In the genomic region with DNA sequence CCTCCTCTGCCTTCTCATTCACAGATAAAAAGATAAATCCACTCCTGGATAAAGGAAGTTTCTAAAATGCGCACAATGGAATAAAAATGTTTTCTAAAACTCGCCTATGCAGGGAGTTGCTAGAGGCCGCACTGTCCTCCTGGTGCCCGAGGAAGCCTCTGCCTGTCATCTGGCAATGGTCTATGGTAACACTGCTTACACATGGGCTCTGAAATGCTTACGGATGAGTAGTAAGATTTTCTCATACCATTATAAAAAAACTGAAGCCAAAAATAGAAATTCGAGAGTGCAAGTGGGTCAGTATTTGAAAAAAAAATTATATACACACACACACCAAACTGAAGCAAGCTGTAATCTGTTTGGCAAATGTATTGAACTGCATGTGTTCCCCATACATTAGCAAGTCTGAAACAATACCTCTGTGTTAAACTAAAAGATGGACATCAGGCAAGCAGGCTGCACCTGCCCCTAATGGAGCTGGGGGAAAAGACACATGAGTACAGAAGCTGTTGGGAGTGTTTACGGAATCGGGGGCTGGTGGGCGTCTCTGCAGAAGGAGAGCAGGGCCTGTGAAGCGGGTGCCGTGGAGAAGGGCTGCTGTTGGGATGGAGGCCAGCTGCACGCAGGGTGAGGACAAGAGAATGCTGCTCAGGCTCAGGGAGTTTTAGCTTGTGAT, we compare ENCODE assay signal across 17 cellular contexts.
DNase-seq lines count a peak whose midpoint lies in the region; ATAC-seq and TF ChIP-seq lines count a peak whose summit lies in the region.
"Had no signal": no experiment of that assay in that cellular context is flagged by ENCODE, and none has a peak within 500 bp of the region (broad histone marks: within the 10 kb centered on the region; RNA-seq: fewer than 3 reads in every experiment).

No MANE protein-coding gene starts in this region.

- peak overlapping the region; percentile 22 for H3K14ac ChIP-seq in IMR-90 (replicated peaks; ENCODE audit: low read depth, low read length)

- H3K4me1 ChIP-seq in IMR-90 (ENCODE audit: control insufficient read depth, insufficient read depth, low read length) (peaks cover 26% of the 10 kb centered on the region), neural progenitor cell (no peaks in the 10 kb centered on the region)

- in situ Hi-C loops in IMR-90 (cut with MboI; ENCODE audit: low sequenced_read_pairs) = no loop called here

- peak overlapping the region; percentile 55; the same call in 1 of the 2 replicates for H2BK120ac ChIP-seq in IMR-90 (ENCODE audit: low read depth, low read length)

- peak overlapping the region; percentile 0 for H2BK5ac ChIP-seq in IMR-90 (ENCODE audit: low read depth, low read length, poor library complexity, severe bottlenecking)

- H2AK5ac ChIP-seq in IMR-90 (ENCODE audit: low read depth, low read length) = peak overlapping the region; percentile 6; the same call in 1 of the 2 replicates

- H3F3A ChIP-seq in neural progenitor cell (ENCODE audit: low read depth) = no peaks in the 10 kb centered on the region

- no peak for TF ChIP-seq CTCF in IMR-90 (conservative IDR thresholded peaks at IDR 0.05; ENCODE audit: low read depth, low read length)
- no peak for TF ChIP-seq CTCF in VCaP (conservative IDR thresholded peaks at IDR 0.05)
- TF ChIP-seq CTCF in neural progenitor cell (IDR thresholded peaks at IDR 0.05) = no peak
- TF ChIP-seq CTCF in activated CD8-positive, alpha-beta T cell treated with anti-CD3 and anti-CD28 coated beads for 36 hours (IDR thresholded peaks at IDR 0.05) = no peak

- no peak overlapping the region for H3K56ac ChIP-seq in IMR-90 (ENCODE audit: extremely low read depth, insufficient read depth, low read length)

- POLR2A ChIA-PET in IMR-90 (lab: Charles Lee; ENCODE audit: unreplicated experiment) = no interaction called here
- POLR2A ChIA-PET in activated CD8-positive, alpha-beta T cell treated with anti-CD3 and anti-CD28 coated beads for 36 hours (lab: Charles Lee) = no interaction called here

- H3K9me3 Mint-ChIP-seq in neural progenitor cell = no peaks in the 10 kb centered on the region
- H3K9me3 Mint-ChIP-seq in natural killer cell treated with Interleukin-12 subunit alpha and Interleukin-12 subunit beta and Interleukin-15 and Interleukin-18, amount 100 ng/mL, for 72 hours = peaks cover 16% of the 10 kb centered on the region
- peaks cover 10% of the 10 kb centered on the region for H3K9me3 Mint-ChIP-seq in activated T-cell treated with anti-CD3 and anti-CD28 coated beads, Interleukin-2, amount 50 U/mL, for 4 hours
- H3K9me3 Mint-ChIP-seq in activated CD8-positive, alpha-beta T cell treated with anti-CD3 and anti-CD28 coated beads for 36 hours = peaks cover 6% of the 10 kb centered on the region

- H3K4me1 Mint-ChIP-seq in neural progenitor cell = peaks cover 5% of the 10 kb centered on the region
- no peaks in the 10 kb centered on the region for H3K4me1 Mint-ChIP-seq in natural killer cell treated with Interleukin-12 subunit alpha and Interleukin-12 subunit beta and Interleukin-15 and Interleukin-18, amount 100 ng/mL, for 72 hours (ENCODE audit: low read depth in 2 of 2)
- H3K4me1 Mint-ChIP-seq in activated T-cell treated with anti-CD3 and anti-CD28 coated beads, Interleukin-2, amount 50 U/mL, for 4 hours (ENCODE audit: low read depth) = no peaks in the 10 kb centered on the region
- H3K4me1 Mint-ChIP-seq in activated CD8-positive, alpha-beta T cell treated with anti-CD3 and anti-CD28 coated beads for 36 hours (ENCODE audit: low read depth) = no peaks in the 10 kb centered on the region

- H3K4me3 Mint-ChIP-seq in neural progenitor cell = no peak overlapping the region
- H3K4me3 Mint-ChIP-seq in natural killer cell treated with Interleukin-12 subunit alpha and Interleukin-12 subunit beta and Interleukin-15 and Interleukin-18, amount 100 ng/mL, for 72 hours = no peak overlapping the region
- no peak overlapping the region for H3K4me3 Mint-ChIP-seq in activated T-cell treated with anti-CD3 and anti-CD28 coated beads, Interleukin-2, amount 50 U/mL, for 4 hours
- no peak overlapping the region for H3K4me3 Mint-ChIP-seq in activated CD8-positive, alpha-beta T cell treated with anti-CD3 and anti-CD28 coated beads for 36 hours
- H3K4me3 Mint-ChIP-seq: CD8-positive, alpha-beta T cell had no signal

- H3K27ac ChIP-seq in IMR-90 (ENCODE audit: insufficient read depth, low read length) (no peak overlapping the region), VCaP (peak overlapping the region; percentile 35; the same call in 1 of the 2 replicates), neural progenitor cell (no peak overlapping the region)
- H3K27ac ChIP-seq: BLaER1 treated with 17β-estradiol and CSF1 and Interleukin-3, amounts not matched to agents 10 nM and 100 nM; SK-N-MC had no signal

- H4K5ac ChIP-seq in IMR-90 (ENCODE audit: low read depth, low read length) = no peak overlapping the region

- H3K36me3 Mint-ChIP-seq in neural progenitor cell = no peaks in the 10 kb centered on the region
- peaks cover 8% of the 10 kb centered on the region for H3K36me3 Mint-ChIP-seq in natural killer cell treated with Interleukin-12 subunit alpha and Interleukin-12 subunit beta and Interleukin-15 and Interleukin-18, amount 100 ng/mL, for 72 hours
- no peaks in the 10 kb centered on the region for H3K36me3 Mint-ChIP-seq in activated T-cell treated with anti-CD3 and anti-CD28 coated beads, Interleukin-2, amount 50 U/mL, for 4 hours (ENCODE audit: insufficient read depth)
- no peaks in the 10 kb centered on the region for H3K36me3 Mint-ChIP-seq in activated CD8-positive, alpha-beta T cell treated with anti-CD3 and anti-CD28 coated beads for 36 hours (ENCODE audit: low read depth)
- H3K36me3 Mint-ChIP-seq: CD8-positive, alpha-beta T cell had no signal

- H2BK20ac ChIP-seq in IMR-90 (ENCODE audit: low read depth, low read length) = peak overlapping the region; percentile 59; the same call in 1 of the 2 replicates

- H3K36me3 ChIP-seq in IMR-90 (ENCODE audit: control insufficient read depth, insufficient read depth, low read length) = no peaks in the 10 kb centered on the region
- H3K36me3 ChIP-seq in neural progenitor cell = no peaks in the 10 kb centered on the region
- H3K36me3 ChIP-seq: BLaER1 treated with 17β-estradiol and CSF1 and Interleukin-3, amounts not matched to agents 10 nM and 100 nM; Peyer's patch had no signal

- H3K9ac ChIP-seq in IMR-90 (ENCODE audit: low read depth, low read length) (no peak overlapping the region), neural progenitor cell (no peak overlapping the region)
- H3K9ac ChIP-seq: BLaER1 treated with 17β-estradiol and CSF1 and Interleukin-3, amounts not matched to agents 10 nM and 100 nM had no signal

- peak overlapping the region; percentile 51 for H4K91ac ChIP-seq in IMR-90 (ENCODE audit: insufficient read depth, low read depth, low read length)

- intact Hi-C loops in IMR-90 (cut with micrococcal nuclease) = loop anchor here (5.0 kb wide), 1 partner anchor 100 kb away; no protein-coding TSS in a partner anchor
- intact Hi-C loops in activated CD8-positive, alpha-beta T cell treated with anti-CD3 and anti-CD28 coated beads for 36 hours (cut with micrococcal nuclease) = no loop called here

- no TSS peak for BruUV-seq in IMR-90 (replicated peaks; lab: Mats Ljungman, UMichigan)

- 0 out of 4 replicates have a peak overlapping the region, but pooled peaks have one; percentile 0 to 11 for H4K8ac ChIP-seq in IMR-90 (ENCODE audit: low read depth in 2 of 2, low read length in 2 of 2)

- H4K20me1 ChIP-seq in IMR-90 (ENCODE audit: insufficient read depth, low read length) = no peaks in the 10 kb centered on the region
- no peaks in the 10 kb centered on the region for H4K20me1 ChIP-seq in neural progenitor cell (ENCODE audit: low read depth)
- H4K20me1 ChIP-seq: BLaER1 treated with 17β-estradiol and CSF1 and Interleukin-3, amounts not matched to agents 10 nM and 100 nM had no signal

- no peak overlapping the region for H3K4me2 ChIP-seq in IMR-90 (ENCODE audit: low read depth, low read length)
- H3K4me2 ChIP-seq in neural progenitor cell = no peak overlapping the region
- H3K4me2 ChIP-seq: BLaER1 treated with 17β-estradiol and CSF1 and Interleukin-3, amounts not matched to agents 10 nM and 100 nM had no signal

- H3K27me3 Mint-ChIP-seq in neural progenitor cell (ENCODE audit: insufficient read depth, low read depth) = no peaks in the 10 kb centered on the region
- no peaks in the 10 kb centered on the region for H3K27me3 Mint-ChIP-seq in natural killer cell treated with Interleukin-12 subunit alpha and Interleukin-12 subunit beta and Interleukin-15 and Interleukin-18, amount 100 ng/mL, for 72 hours
- no peaks in the 10 kb centered on the region for H3K27me3 Mint-ChIP-seq in activated T-cell treated with anti-CD3 and anti-CD28 coated beads, Interleukin-2, amount 50 U/mL, for 4 hours (ENCODE audit: low read depth)
- no peaks in the 10 kb centered on the region for H3K27me3 Mint-ChIP-seq in activated CD8-positive, alpha-beta T cell treated with anti-CD3 and anti-CD28 coated beads for 36 hours

- H2AFZ ChIP-seq in IMR-90 (replicated peaks; ENCODE audit: low read length, poor library complexity) (no peak overlapping the region), neural progenitor cell (replicated peaks) (peak overlapping the region; percentile 97)

- peak; percentile 37 for DNase-seq in NCI-H345 (lab: John Stamatoyannopoulos, UW)
- no peak for DNase-seq in NCI-H345 treated with DMSO at 0.1 percent for 48 hours (lab: John Stamatoyannopoulos, UW; ENCODE audit: unreplicated experiment)
- DNase-seq in IMR-90 = peak; percentile 56
- no peak for DNase-seq in neural progenitor cell (ENCODE audit: low spot score)
- no peak for DNase-seq in natural killer cell treated with Interleukin-12 subunit alpha and Interleukin-12 subunit beta and Interleukin-15 and Interleukin-18, amount 100 ng/mL, for 72 hours (ENCODE audit: low spot score)
- no peak for DNase-seq in activated T-cell treated with anti-CD3 and anti-CD28 coated beads, Interleukin-2, amount 50 U/mL, for 4 hours
- no peak for DNase-seq in activated CD8-positive, alpha-beta T cell treated with anti-CD3 and anti-CD28 coated beads for 36 hours
- DNase-seq: Calu3; CD8-positive, alpha-beta T cell; NCI-H146; NCI-H2029 treated with DMSO at 0.1 percent for 48 hours; NCI-H524 treated with DMSO at 0.1 percent for 48 hours; Peyer's patch had no signal

- H3K9me1 ChIP-seq in IMR-90 (ENCODE audit: insufficient read depth, low read length) = peaks cover 16% of the 10 kb centered on the region

- TF ChIP-seq POLR2A in IMR-90 (IDR thresholded peaks at IDR 0.05; ENCODE audit: low read depth, low read length) = no peak

- no peak for TF ChIP-seq RAD21 in IMR-90 (IDR thresholded peaks at IDR 0.05; ENCODE audit: low read length)

- CTCF ChIA-PET in IMR-90 (lab: Yijun Ruan, JAX) = interaction anchor here (1.0 kb wide), 1 partner anchor 13 kb away, joined by 3 read pairs; no protein-coding TSS in a partner anchor
- CTCF ChIA-PET in activated CD8-positive, alpha-beta T cell treated with anti-CD3 and anti-CD28 coated beads for 36 hours (lab: Charles Lee) = interaction anchor here (1.0 kb wide), 1 partner anchor 240 kb away, joined by 3 read pairs; no protein-coding TSS in a partner anchor

- peak overlapping the region; percentile 11 for H3K4ac ChIP-seq in IMR-90 (ENCODE audit: low read depth, low read length)

- H3K9me3 ChIP-seq in IMR-90 (ENCODE audit: control insufficient read depth, insufficient read depth, low read length) (0 out of 2 replicates have a peak, but pooled peaks cover 2% of the 10 kb centered on the region), neural progenitor cell (ENCODE audit: low read depth) (no peaks in the 10 kb centered on the region)
- H3K9me3 ChIP-seq: Peyer's patch had no signal

- peak overlapping the region; percentile 18; the same call in 1 of the 2 replicates for H3K23ac ChIP-seq in IMR-90 (ENCODE audit: low read depth, low read length)

- no peak overlapping the region for H3K4me3 ChIP-seq in IMR-90 (ENCODE audit: insufficient read depth, low read depth, low read length)
- H3K4me3 ChIP-seq in neural progenitor cell = no peak overlapping the region
- H3K4me3 ChIP-seq: BLaER1 treated with 17β-estradiol and CSF1 and Interleukin-3, amounts not matched to agents 10 nM and 100 nM; GM12878; Peyer's patch; SK-N-MC had no signal

- H3K18ac ChIP-seq in IMR-90 (ENCODE audit: low read depth, low read length) = peak overlapping the region; percentile 24; the same call in 1 of the 2 replicates

- WGBS in IMR-90 (ENCODE audit: extremely low coverage in 2 of 2, insufficient read length in 1 of 2), 2 experiments = 56% methylated on average over 5 of the region's 12 CpGs; no CpG with 5 or more reads in 1 of the 2 experiments

- ATAC-seq in IMR-90 (ENCODE audit: low read depth) = no peak
- no peak for ATAC-seq in natural killer cell treated with Interleukin-12 subunit alpha and Interleukin-12 subunit beta and Interleukin-15 and Interleukin-18, amount 100 ng/mL, for 72 hours
- ATAC-seq in activated T-cell treated with anti-CD3 and anti-CD28 coated beads, Interleukin-2, amount 50 U/mL, for 4 hours = no peak
- ATAC-seq in activated CD8-positive, alpha-beta T cell treated with anti-CD3 and anti-CD28 coated beads for 36 hours = no peak
- ATAC-seq: CD8-positive, alpha-beta T cell; GM12878 had no signal

- 0 out of 4 replicates have a peak, but pooled peaks cover 0 to 7% of the 10 kb centered on the region in 2 experiments for H3K79me1 ChIP-seq in IMR-90 (ENCODE audit: low read depth in 1 of 2, low read length in 2 of 2)

- peak overlapping the region; percentile 16; the same call in 2 of the 3 replicates for H2BK15ac ChIP-seq in IMR-90 (ENCODE audit: low read depth, low read length)

- H3K27me3 ChIP-seq in IMR-90 (ENCODE audit: control insufficient read depth, insufficient read depth, low read length) (no peaks in the 10 kb centered on the region), neural progenitor cell (no peaks in the 10 kb centered on the region)
- H3K27me3 ChIP-seq: BLaER1 treated with 17β-estradiol and CSF1 and Interleukin-3, amounts not matched to agents 10 nM and 100 nM; Peyer's patch had no signal

- dilution Hi-C loops in IMR-90 (cut with HindIII; ENCODE audit: low sequenced_read_pairs, unreplicated experiment) = no loop called here

- peak overlapping the region; percentile 21 for H3K27ac Mint-ChIP-seq in neural progenitor cell
- H3K27ac Mint-ChIP-seq in natural killer cell treated with Interleukin-12 subunit alpha and Interleukin-12 subunit beta and Interleukin-15 and Interleukin-18, amount 100 ng/mL, for 72 hours = no peak overlapping the region
- H3K27ac Mint-ChIP-seq in activated CD8-positive, alpha-beta T cell treated with anti-CD3 and anti-CD28 coated beads for 36 hours = no peak overlapping the region
- H3K27ac Mint-ChIP-seq: CD8-positive, alpha-beta T cell had no signal

- no peaks in the 10 kb centered on the region for H3K79me2 ChIP-seq in neural progenitor cell (ENCODE audit: low read depth)

- H2AK9ac ChIP-seq in IMR-90 (replicated peaks; ENCODE audit: low read depth, low read length, poor library complexity) = no peak overlapping the region

Comparison
In these comparisons a context has a peak if more than half of its experiments do, and no peak if none do; other contexts are left out.
1. DNase-seq: peak in NCI-H345 (single experiment) and IMR-90 (single experiment); none in NCI-H345 treated with DMSO at 0.1 percent for 48 hours (single experiment), neural progenitor cell (single experiment), natural killer cell treated with Interleukin-12 subunit alpha and Interleukin-12 subunit beta and Interleukin-15 and Interleukin-18, amount 100 ng/mL, for 72 hours (single experiment), activated T-cell treated with anti-CD3 and anti-CD28 coated beads, Interleukin-2, amount 50 U/mL, for 4 hours (single experiment) and activated CD8-positive, alpha-beta T cell treated with anti-CD3 and anti-CD28 coated beads for 36 hours (single experiment).